10 cellular contexts compared by ENCODE assay signal in the genomic region with DNA sequence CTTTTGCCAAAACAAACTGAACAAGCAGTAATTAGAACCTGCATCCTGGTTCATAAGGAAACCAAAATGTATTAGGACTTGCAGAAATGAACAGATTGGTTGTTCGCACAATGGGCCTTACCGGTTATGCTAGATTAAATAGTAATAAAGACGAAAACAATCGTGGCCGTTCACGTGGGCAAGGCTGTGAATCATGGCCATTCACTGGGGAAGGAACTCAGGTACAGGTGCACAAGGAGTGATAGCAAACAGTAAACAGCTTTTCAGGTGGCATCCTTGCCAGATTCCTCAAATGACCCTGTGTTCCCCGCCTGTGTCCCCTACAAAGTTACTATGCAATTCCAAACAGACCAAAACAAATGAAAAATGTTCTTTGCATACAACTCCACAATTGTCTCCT. TPM values are rescaled to one million over a fixed set of nuclear protein-coding genes. Genes with fewer than 3 reads are reported as not detected.
DNase-seq lines count a peak whose midpoint lies in the region; TF ChIP-seq lines count a peak whose summit lies in the region.
"Had no signal": no experiment of that assay in that cellular context is flagged by ENCODE, and none has a peak within 500 bp of the region (broad histone marks: within the 10 kb centered on the region; RNA-seq: fewer than 3 reads in every experiment).

No MANE protein-coding gene starts in this region.

- intact Hi-C loops in tibial artery (cut with DNase I; ENCODE audit: low total_unique reads), result no loop called here

- H3K27me3 Mint-ChIP-seq in T-helper 1 cell treated with Interleukin-12 subunit alpha and Interleukin-12 subunit beta and Interleukin-4 antibody, amounts not matched to agents 30 μg/mL and 1 μg/mL, for 36 hours (ENCODE audit: low read depth), result no peaks in the 10 kb centered on the region

- H3K27ac ChIP-seq in Peyer's patch (peak overlapping the region in 3 of 4 donors; percentile 25 to 69 (median 37)), iPS-20b (ENCODE audit: low read length) (peak overlapping the region; percentile 9), tibial artery (peak overlapping the region; percentile 91 to 99), GM23248 (no peak overlapping the region), osteoblast (ENCODE audit: low read depth, low read length) (no peak overlapping the region)

- H3K4me2 ChIP-seq in GM23248 (ENCODE audit: unreplicated experiment), result no peak overlapping the region
- H3K4me2 ChIP-seq in osteoblast (ENCODE audit: insufficient read depth, low read length), result no peak overlapping the region

- H3F3A ChIP-seq in GM23248 (ENCODE audit: insufficient read depth), result no peaks in the 10 kb centered on the region

- H3K27me3 ChIP-seq in Peyer's patch (no peaks in the 10 kb centered on the region), iPS-20b (ENCODE audit: insufficient read depth, low read length) (no peaks in the 10 kb centered on the region), tibial artery (no peaks in the 10 kb centered on the region), GM23248 (replicated peaks; ENCODE audit: insufficient read depth) (no peaks in the 10 kb centered on the region), osteoblast (ENCODE audit: insufficient read depth, low read length) (peaks cover 4% of the 10 kb centered on the region)

- no peak overlapping the region for H2AFZ ChIP-seq in GM23248
- no peak overlapping the region for H2AFZ ChIP-seq in osteoblast (ENCODE audit: low read length)

- TF ChIP-seq CTCF in Peyer's patch (IDR thresholded peaks at IDR 0.05) (no peak), tibial artery (IDR thresholded peaks at IDR 0.05) (no peak), osteoblast (IDR thresholded peaks at IDR 0.05; ENCODE audit: extremely low read depth, low read depth, low read length) (no peak)

- H3K4me1 ChIP-seq in Peyer's patch (peaks cover 0 to 68% (median 8%) of the 10 kb centered on the region in 4 donors), iPS-20b (ENCODE audit: insufficient read depth, low read length) (peaks cover 76% of the 10 kb centered on the region), tibial artery (peaks cover 0 to 98% (median 74%) of the 10 kb centered on the region in 4 donors), GM23248 (ENCODE audit: insufficient read depth) (peaks cover 4% of the 10 kb centered on the region; the same call in 1 of the 2 replicates), osteoblast (ENCODE audit: insufficient read depth, low read length) (no peaks in the 10 kb centered on the region)

- H3K4me3 Mint-ChIP-seq in T-helper 1 cell treated with Interleukin-12 subunit alpha and Interleukin-12 subunit beta and Interleukin-4 antibody, amounts not matched to agents 30 μg/mL and 1 μg/mL, for 36 hours, result no peak overlapping the region

- peaks cover 25% of the 10 kb centered on the region for H3K36me3 Mint-ChIP-seq in T-helper 1 cell treated with Interleukin-12 subunit alpha and Interleukin-12 subunit beta and Interleukin-4 antibody, amounts not matched to agents 30 μg/mL and 1 μg/mL, for 36 hours (ENCODE audit: low read depth)

- no peaks in the 10 kb centered on the region for H3K9me2 ChIP-seq in GM23248 (ENCODE audit: insufficient read depth)

- H3K9me3 Mint-ChIP-seq in T-helper 1 cell treated with Interleukin-12 subunit alpha and Interleukin-12 subunit beta and Interleukin-4 antibody, amounts not matched to agents 30 μg/mL and 1 μg/mL, for 36 hours, result no peaks in the 10 kb centered on the region

- TF ChIP-seq POLR2A in Peyer's patch (IDR thresholded peaks at IDR 0.05), result no peak

- H3K9me3 ChIP-seq in Peyer's patch, result no peaks in the 10 kb centered on the region
- no peaks in the 10 kb centered on the region for H3K9me3 ChIP-seq in iPS-20b (ENCODE audit: insufficient read depth, low read depth, low read length)
- no peaks in the 10 kb centered on the region for H3K9me3 ChIP-seq in tibial artery
- H3K9me3 ChIP-seq in GM23248 (ENCODE audit: low read depth), result no peaks in the 10 kb centered on the region
- H3K9me3 ChIP-seq in osteoblast (ENCODE audit: low read depth, low read length), result no peaks in the 10 kb centered on the region

- in situ Hi-C loops in GM23248 (cut with MboI), result no loop called here

- peak overlapping the region; percentile 33; the same call in 1 of the 2 replicates for H3K9ac ChIP-seq in iPS-20b (ENCODE audit: low read depth, low read length)
- H3K9ac ChIP-seq in GM23248, result no peak overlapping the region

- H3K27ac Mint-ChIP-seq in T-helper 1 cell treated with Interleukin-12 subunit alpha and Interleukin-12 subunit beta and Interleukin-4 antibody, amounts not matched to agents 30 μg/mL and 1 μg/mL, for 36 hours, result peak overlapping the region; percentile 27

- peaks cover 89% of the 10 kb centered on the region for H3K4me1 Mint-ChIP-seq in T-helper 1 cell treated with Interleukin-12 subunit alpha and Interleukin-12 subunit beta and Interleukin-4 antibody, amounts not matched to agents 30 μg/mL and 1 μg/mL, for 36 hours (ENCODE audit: low read depth)

- H4K20me1 ChIP-seq in GM23248 (ENCODE audit: insufficient read depth), result no peaks in the 10 kb centered on the region
- H4K20me1 ChIP-seq in osteoblast (ENCODE audit: insufficient read depth, low read length), result peaks cover 8% of the 10 kb centered on the region

- H3K36me3 ChIP-seq in Peyer's patch (no peaks in the 10 kb centered on the region), iPS-20b (ENCODE audit: insufficient read depth, low read depth, low read length) (peaks cover 10% of the 10 kb centered on the region), tibial artery (no peaks in the 10 kb centered on the region), GM23248 (ENCODE audit: low read depth) (no peaks in the 10 kb centered on the region), osteoblast (ENCODE audit: insufficient read depth, low read length) (no peaks in the 10 kb centered on the region)

- H3K79me2 ChIP-seq in GM23248 (ENCODE audit: insufficient read depth), result peaks cover 33% of the 10 kb centered on the region
- no peaks in the 10 kb centered on the region for H3K79me2 ChIP-seq in osteoblast (ENCODE audit: insufficient read depth, low read length)

- H3K4me3 ChIP-seq in Peyer's patch (no peak overlapping the region), iPS-20b (ENCODE audit: low read length) (peak overlapping the region; percentile 10; the same call in 1 of the 2 replicates), tibial artery (no peak overlapping the region), GM23248 (no peak overlapping the region), osteoblast (ENCODE audit: insufficient read depth, low read length) (no peak overlapping the region)

- no peak for DNase-seq in T-helper 1 cell
- peak in 1 of 3 donors; percentile 80 for DNase-seq in Peyer's patch
- peak in 1 of 2 donors; percentile 25 for DNase-seq in tibial artery
- DNase-seq in SK-N-DZ (ENCODE audit: low spot score), result no peak
- no peak for DNase-seq in GM23248
- no peak for DNase-seq in osteoblast (ENCODE audit: insufficient read length, low spot score, missing footprints)
- DNase-seq: NCI-H1436, OCI-M1 had no signal

- 66 to 71% methylated on average over 7 of the region's 7 CpGs for WGBS in GM23248 (ENCODE audit: low coverage in 1 of 2, low lambda C conversion rate in 2 of 2, missing lambda C conversion rate in 2 of 2), 2 experiments

RNA-seq across cellular contexts. Expression of a gene that starts 8.2 kb away (rescaled TPM):
- total RNA-seq in Peyer's patch, result 10 to 100 TPM; 28.5 to 65.2 (median 59.2) TPM
- 1.8 and 8.6 TPM in 2 replicates for polyA plus RNA-seq in SK-N-DZ (2014; cell fraction: cytosol; rRNA removed)
- 2.1 and 3.5 TPM in 2 replicates for polyA plus RNA-seq in SK-N-DZ (2014; cell fraction: nucleus; rRNA removed)
- total RNA-seq in GM23248 (2014; rRNA removed; shearing (Covaris generic)), result 6.5 and 10.0 TPM in 2 replicates
- 2.8 and 3.1 TPM in 2 replicates for polyA plus RNA-seq in GM23248 (2016; fragmentation: Nextera tagmentation; extraction: Ambion mirVana)
- 14.1 and 16.5 TPM in 2 replicates for total RNA-seq in osteoblast

Comparison
In these comparisons a context has a peak if more than half of its experiments do, and no peak if none do; other contexts are left out.
1. H3K27ac ChIP-seq: peak in Peyer's patch (3 of 4), iPS-20b (single experiment) and tibial artery (2 of 2); none in GM23248 (single experiment) and osteoblast (single experiment).